In genomic region chr5:83076742-83077661, GRCh38 we compare ENCODE assay signal across 1 cellular context.
TF ChIP-seq lines count a peak whose summit lies in the region.

Gene TMEM167A, minus strand, starts transcription at chr5:83077394. Its CDS starts 71 bp downstream, at chr5:83077323.
Gene XRCC4, plus strand, starts transcription at chr5:83077547. Its CDS starts 27,373 bp downstream, at chr5:83104920.

TF ChIP-seq in HEK293, 187 proteins besides CTCF, POLR2A, EP300 and RAD21 (continued from another document):
- peak; percentile 37; the same call in 1 of the 2 replicates for TF ChIP-seq INSM2 (tag by site-specific recombination; IDR thresholded peaks at IDR 0.05)
- no peak for TF ChIP-seq ZNF791 (tag by site-specific recombination; IDR thresholded peaks at IDR 0.05)
- peak; percentile 58 for TF ChIP-seq ZNF629 (tag by site-specific recombination; IDR thresholded peaks at IDR 0.05)
- no peak for TF ChIP-seq ZNF660 (tag by site-specific recombination; IDR thresholded peaks at IDR 0.05)
- TF ChIP-seq ZNF580 (tag by site-specific recombination; IDR thresholded peaks at IDR 0.05), result peak; percentile 99
- TF ChIP-seq ZNF514 (tag by site-specific recombination; IDR thresholded peaks at IDR 0.05), result no peak
- 0 out of 2 replicates have a peak, but pooled peaks have one; percentile 21 for TF ChIP-seq KLF17 (tag by site-specific recombination; IDR thresholded peaks at IDR 0.05)
- TF ChIP-seq ZFP69B (tag by site-specific recombination; IDR thresholded peaks at IDR 0.05), result peak; percentile 11; the same call in 1 of the 2 replicates
- TF ChIP-seq ZNF174 (tag by site-specific recombination; IDR thresholded peaks at IDR 0.05), result no peak
- no peak for TF ChIP-seq ZNF24 (tag by site-specific recombination; IDR thresholded peaks at IDR 0.05)
- peak; percentile 93 for TF ChIP-seq ZBTB8A (tag by site-specific recombination; IDR thresholded peaks at IDR 0.05)
- TF ChIP-seq ZBTB10 (tag by site-specific recombination; IDR thresholded peaks at IDR 0.05), result 0 out of 2 replicates have a peak, but pooled peaks have one; percentile 26
- TF ChIP-seq ZNF449 (tag by site-specific recombination; IDR thresholded peaks at IDR 0.05), result peak; percentile 100
- TF ChIP-seq ZNF48 (tag by site-specific recombination; IDR thresholded peaks at IDR 0.05), result no peak
- peak; percentile 85 for TF ChIP-seq SP3 (tag by site-specific recombination; IDR thresholded peaks at IDR 0.05)
- peak; percentile 95 for TF ChIP-seq ZNF518A (tag by site-specific recombination; conservative IDR thresholded peaks at IDR 0.05; ENCODE audit: low read depth)
- peak; percentile 84 for TF ChIP-seq BCL11B (tag by site-specific recombination; IDR thresholded peaks at IDR 0.05; ENCODE audit: low read depth)
- TF ChIP-seq ZFP37 (tag by site-specific recombination; IDR thresholded peaks at IDR 0.05), result peak; percentile 18; the same call in 1 of the 2 replicates
- peak; percentile 40; the same call in 1 of the 2 replicates for TF ChIP-seq ZNF2 (tag by site-specific recombination; IDR thresholded peaks at IDR 0.05)
- no peak for TF ChIP-seq ZNF362 (tag by site-specific recombination; IDR thresholded peaks at IDR 0.05)
- 0 out of 2 replicates have a peak, but pooled peaks have one; percentile 38 for TF ChIP-seq KLF9 (tag by site-specific recombination; IDR thresholded peaks at IDR 0.05; ENCODE audit: low read depth)
- TF ChIP-seq ELK4 (IDR thresholded peaks at IDR 0.05; ENCODE audit: borderline replicate concordance, low read depth, low read length), result peak; percentile 97
